Comparison of ENCODE assay signal across 19 cellular contexts in genomic region chr17:65433157-65433556, GRCh38.
"Had no signal": no experiment of that assay in that cellular context is flagged by ENCODE, and none has a peak within 500 bp of the region (broad histone marks: within the 10 kb centered on the region; RNA-seq: fewer than 3 reads in every experiment).

No MANE protein-coding gene starts in this region.

- ATAC-seq: activated CD8-positive, alpha-beta memory T cell treated with anti-CD3 and anti-CD28 coated beads, Interleukin-2, amount 10 ng/mL, durations not matched to agents 7 days and 5 days; gastroesophageal sphincter; heart left ventricle; mucosa of descending colon; right cardiac atrium had no signal

- FAIRE-seq: endothelial cell of umbilical vein had no signal

- H3K4me1 Mint-ChIP-seq: activated CD8-positive, alpha-beta memory T cell treated with anti-CD3 and anti-CD28 coated beads, Interleukin-2, amount 10 ng/mL, durations not matched to agents 7 days and 5 days; naive B cell had no signal

- H3K27ac Mint-ChIP-seq: activated CD4-positive, alpha-beta memory T cell treated with anti-CD3 and anti-CD28 coated beads, Interleukin-2, amount 10 ng/mL, durations not matched to agents 7 days and 5 days; activated CD8-positive, alpha-beta memory T cell treated with anti-CD3 and anti-CD28 coated beads, Interleukin-2, amount 10 ng/mL, durations not matched to agents 7 days and 5 days; activated naive CD4-positive, alpha-beta T cell treated with anti-CD3 and anti-CD28 coated beads for 36 hours; progenitor cell of endocrine pancreas had no signal

- H3K9ac ChIP-seq: neural progenitor cell had no signal

- H2AFZ ChIP-seq: neural progenitor cell had no signal

- H3K4me3 ChIP-seq: esophagus muscularis mucosa, gastroesophageal sphincter, heart left ventricle, left ventricle myocardium inferior, mucosa of descending colon, neural progenitor cell, skin epidermis, stomach had no signal

- H3K36me3 Mint-ChIP-seq: activated CD8-positive, alpha-beta memory T cell treated with anti-CD3 and anti-CD28 coated beads, Interleukin-2, amount 10 ng/mL, durations not matched to agents 7 days and 5 days; neural progenitor cell had no signal

- H3K4me3 Mint-ChIP-seq: activated CD4-positive, alpha-beta memory T cell treated with anti-CD3 and anti-CD28 coated beads, Interleukin-2, amount 10 ng/mL, durations not matched to agents 7 days and 5 days; activated CD8-positive, alpha-beta memory T cell treated with anti-CD3 and anti-CD28 coated beads, Interleukin-2, amount 10 ng/mL, durations not matched to agents 7 days and 5 days; activated naive CD4-positive, alpha-beta T cell treated with anti-CD3 and anti-CD28 coated beads for 36 hours; naive B cell; neural progenitor cell had no signal

- H3K4me1 ChIP-seq: neural progenitor cell, stomach had no signal

- H3K27me3 Mint-ChIP-seq: progenitor cell of endocrine pancreas had no signal

- H3K27me3 ChIP-seq: neural progenitor cell had no signal

- H3K4me2 ChIP-seq: neural progenitor cell had no signal

- H3K36me3 ChIP-seq: esophagus muscularis mucosa, gastroesophageal sphincter, heart left ventricle, left ventricle myocardium inferior, neural progenitor cell, stomach had no signal

- DNase-seq: activated CD4-positive, alpha-beta memory T cell treated with anti-CD3 and anti-CD28 coated beads, Interleukin-2, amount 10 ng/mL, durations not matched to agents 7 days and 5 days; activated CD4-positive, CD25-positive, alpha-beta regulatory T cell; activated CD8-positive, alpha-beta memory T cell treated with anti-CD3 and anti-CD28 coated beads, Interleukin-2, amount 10 ng/mL, durations not matched to agents 7 days and 5 days; activated naive CD4-positive, alpha-beta T cell treated with anti-CD3 and anti-CD28 coated beads for 36 hours; effector CD8-positive, alpha-beta T cell; heart left ventricle; kidney glomerular epithelial cell; left ventricle myocardium inferior; mucosa of descending colon; naive B cell; right cardiac atrium; stomach; trophoblast cell had no signal

- H3K27ac ChIP-seq: esophagus muscularis mucosa, gastroesophageal sphincter, heart left ventricle, left ventricle myocardium inferior, neural progenitor cell, skin epidermis, stomach had no signal
